9 cellular contexts compared by ENCODE assay signal in the genomic region with DNA sequence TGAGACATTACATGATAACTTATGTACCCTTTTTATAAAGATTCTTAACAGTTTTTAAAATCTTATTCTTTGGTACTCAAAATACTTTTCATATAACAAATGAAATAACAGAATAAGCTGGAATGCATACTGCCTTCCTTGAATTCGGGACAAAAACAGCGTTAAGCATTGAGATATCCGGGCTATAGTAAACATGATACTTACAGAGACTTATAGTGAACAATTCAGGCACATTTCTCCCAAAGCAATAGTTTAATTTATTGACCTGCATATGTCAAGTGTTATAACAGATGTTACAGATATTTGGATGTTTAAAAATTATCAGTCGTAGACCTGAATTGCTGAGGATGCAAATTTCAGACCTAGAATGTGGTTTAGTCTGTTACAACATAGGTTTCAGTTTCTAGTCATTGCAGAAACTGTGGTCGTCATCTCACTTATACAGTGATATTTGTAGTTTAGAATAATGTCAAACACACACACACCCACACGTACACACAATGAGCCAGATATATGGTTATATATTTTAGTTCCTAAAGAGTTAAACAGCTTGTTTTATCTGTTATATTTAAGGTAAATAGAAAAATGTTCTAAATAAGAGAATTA.
DNase-seq lines count a peak whose midpoint lies in the region; ATAC-seq, FAIRE-seq and TF ChIP-seq lines count a peak whose summit lies in the region.
"Had no signal": no experiment of that assay in that cellular context is flagged by ENCODE, and none has a peak within 500 bp of the region (broad histone marks: within the 10 kb centered on the region; RNA-seq: fewer than 3 reads in every experiment).

No MANE protein-coding gene starts in this region.

- TF ChIP-seq CTCF in GM10266 (IDR thresholded peaks at IDR 0.05; ENCODE audit: control insufficient read depth, insufficient read depth, low read depth, missing control alignments): no peak

- peak; percentile 80 for FAIRE-seq in colon (lab: Jason Lieb, UNC)
- FAIRE-seq: endothelial cell of umbilical vein had no signal

- intact Hi-C loops in Right ventricle myocardium superior (cut with DNase I): no loop called here

- ATAC-seq in GM21390 (IDR thresholded peaks at IDR 0.05; ENCODE audit: unreplicated experiment) (peak; percentile 98), HG03575 (IDR thresholded peaks at IDR 0.05; ENCODE audit: extremely low read depth, insufficient number of reproducible peaks, low FRiP score, unreplicated experiment) (peak; percentile 91), Right ventricle myocardium superior (ENCODE audit: poor library complexity) (no peak)

- DNase-seq in GM10266 (ENCODE audit: extremely low spot score) (peak; percentile 52), Right ventricle myocardium superior (no peak), DMS153 (lab: John Stamatoyannopoulos, UW) (no peak), kidney glomerular epithelial cell (lab: John Stamatoyannopoulos, UW) (no peak), islet precursor cell (no peak)
